Comparison of ENCODE assay signal across 19 cellular contexts in the genomic region with DNA sequence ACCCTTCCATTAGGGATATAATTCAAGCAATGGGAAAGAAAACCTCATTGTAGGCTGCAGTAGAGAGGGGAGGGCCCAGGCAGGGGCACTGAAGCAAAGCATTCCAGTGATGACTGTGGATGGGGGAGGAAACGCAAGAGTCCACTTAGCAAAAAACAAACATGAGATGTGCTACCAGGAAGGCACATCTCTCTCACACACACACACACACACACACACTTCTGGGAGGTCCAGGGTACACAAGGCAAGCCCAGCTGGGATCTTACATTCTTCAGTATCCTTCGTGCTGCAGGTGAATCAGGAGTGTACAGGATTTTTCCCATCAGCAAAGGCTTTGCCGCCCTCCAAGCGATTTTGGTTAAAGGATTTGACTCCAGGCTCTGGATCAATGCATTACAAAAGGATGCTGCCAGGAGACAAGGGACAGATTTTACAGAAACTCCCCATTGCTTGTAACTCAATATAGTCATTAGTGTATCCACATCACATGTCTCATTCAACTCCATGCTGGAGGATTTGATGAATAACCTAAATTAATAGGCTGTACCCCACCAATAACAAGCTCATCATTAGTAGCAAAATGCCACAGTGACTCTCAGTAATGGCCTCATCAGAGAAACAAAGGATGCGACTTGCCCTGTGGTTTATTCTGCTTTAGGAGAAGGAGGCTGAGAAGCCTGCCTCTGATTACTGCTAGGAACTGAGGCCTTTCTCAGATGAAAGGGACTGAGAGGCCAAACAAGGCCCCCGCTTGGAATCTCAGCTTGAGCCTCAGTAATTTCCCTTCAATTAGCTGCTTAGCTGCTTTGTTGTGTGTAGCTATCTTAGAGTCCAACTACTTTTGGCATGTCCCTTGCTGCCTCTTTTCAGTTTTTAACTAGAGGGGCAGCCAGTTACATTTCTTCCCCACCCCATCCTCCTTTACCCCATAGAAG. TPM values are rescaled to one million over a fixed set of nuclear protein-coding genes. Genes with fewer than 3 reads are reported as not detected.
DNase-seq lines count a peak whose midpoint lies in the region; ATAC-seq and TF ChIP-seq lines count a peak whose summit lies in the region.
"Had no signal": no experiment of that assay in that cellular context is flagged by ENCODE, and none has a peak within 500 bp of the region (broad histone marks: within the 10 kb centered on the region; RNA-seq: fewer than 3 reads in every experiment).

No MANE protein-coding gene starts in this region.

- BruUV-seq in Caco-2 (replicated peaks; lab: Mats Ljungman, UMichigan) = no TSS peak

- intact Hi-C loops in Caco-2 (cut with micrococcal nuclease; ENCODE audit: unreplicated experiment) = no loop called here

- H3K4me2 ChIP-seq in neural progenitor cell (peak overlapping the region; percentile 78), hepatocyte (no peak overlapping the region)

- H3K4me3 ChIP-seq in Caco-2 (ENCODE audit: low read depth, low read length) (no peak overlapping the region), choroid plexus epithelial cell (ENCODE audit: low read depth, low read length) (no peak overlapping the region), neural progenitor cell (peak overlapping the region; percentile 28), hepatocyte (no peak overlapping the region)
- H3K4me3 ChIP-seq: colonic mucosa, esophagus muscularis mucosa had no signal

- TF ChIP-seq CTCF in Caco-2 (IDR thresholded peaks at IDR 0.05; ENCODE audit: insufficient read depth in 1 of 2, low read depth in 1 of 2, low read length in 1 of 2, severe bottlenecking in 1 of 2, unreplicated experiment in 1 of 2) (no peak), choroid plexus epithelial cell (conservative IDR thresholded peaks at IDR 0.05; ENCODE audit: low read depth, low read length) (no peak), neural progenitor cell (IDR thresholded peaks at IDR 0.05) (no peak), hepatocyte (IDR thresholded peaks at IDR 0.05; ENCODE audit: poor library complexity) (no peak)

- H3K9me2 ChIP-seq in hepatocyte (replicated peaks; ENCODE audit: insufficient read depth) = no peaks in the 10 kb centered on the region

- peaks cover 37% of the 10 kb centered on the region for H3F3A ChIP-seq in neural progenitor cell (ENCODE audit: low read depth)

- H3K4me3 Mint-ChIP-seq in Caco-2 (ENCODE audit: unreplicated experiment) (no peak overlapping the region), neural progenitor cell (peak overlapping the region; percentile 9)
- H3K4me3 Mint-ChIP-seq: activated CD4-positive, alpha-beta T cell treated with anti-CD3 and anti-CD28 coated beads, Interleukin-2, amount 10 ng/mL, durations not matched to agents 7 days and 5 days; activated T-cell treated with anti-CD3 and anti-CD28 coated beads, Interleukin-2, amount 50 U/mL, for 4 hours; IgD-negative memory B cell; memory B cell had no signal

- no peaks in the 10 kb centered on the region for H3K79me2 ChIP-seq in neural progenitor cell (ENCODE audit: low read depth)
- no peaks in the 10 kb centered on the region for H3K79me2 ChIP-seq in hepatocyte

- ATAC-seq in HG03139 (IDR thresholded peaks at IDR 0.05; ENCODE audit: unreplicated experiment) = no peak
- ATAC-seq: activated T-cell treated with anti-CD3 and anti-CD28 coated beads, Interleukin-2, amount 50 U/mL, for 4 hours; Right ventricle myocardium inferior had no signal

- WGBS in hepatocyte (ENCODE audit: low lambda C conversion rate, missing lambda C conversion rate) = 75% methylated on average over 6 of the region's 6 CpGs

- H4K20me1 ChIP-seq in neural progenitor cell (ENCODE audit: low read depth) = no peaks in the 10 kb centered on the region
- no peaks in the 10 kb centered on the region for H4K20me1 ChIP-seq in hepatocyte (ENCODE audit: insufficient read depth, poor library complexity, severe bottlenecking)

- H3K36me3 Mint-ChIP-seq in Caco-2 (ENCODE audit: insufficient read depth, unreplicated experiment) = no peaks in the 10 kb centered on the region
- H3K36me3 Mint-ChIP-seq in neural progenitor cell = no peaks in the 10 kb centered on the region
- H3K36me3 Mint-ChIP-seq: IgD-negative memory B cell, memory B cell had no signal

- no peaks in the 10 kb centered on the region; the same call in 1 of the 2 replicates for H3K4me1 ChIP-seq in Caco-2
- H3K4me1 ChIP-seq in neural progenitor cell = peaks cover 54% of the 10 kb centered on the region
- no peaks in the 10 kb centered on the region for H3K4me1 ChIP-seq in hepatocyte (ENCODE audit: insufficient read depth)
- H3K4me1 ChIP-seq: colonic mucosa, esophagus muscularis mucosa had no signal

- POLR2A ChIA-PET in Caco-2 (lab: Charles Lee) = no interaction called here

- peaks cover 7% of the 10 kb centered on the region for H3K4me1 Mint-ChIP-seq in Caco-2 (ENCODE audit: low read depth, unreplicated experiment)
- peaks cover 25% of the 10 kb centered on the region for H3K4me1 Mint-ChIP-seq in neural progenitor cell
- H3K4me1 Mint-ChIP-seq: activated CD4-positive, alpha-beta T cell treated with anti-CD3 and anti-CD28 coated beads, Interleukin-2, amount 10 ng/mL, durations not matched to agents 7 days and 5 days; IgD-negative memory B cell; memory B cell had no signal

- H3K27ac Mint-ChIP-seq in Caco-2 (ENCODE audit: unreplicated experiment) (no peak overlapping the region), neural progenitor cell (peak overlapping the region; percentile 70)
- H3K27ac Mint-ChIP-seq: activated CD4-positive, alpha-beta T cell treated with anti-CD3 and anti-CD28 coated beads, Interleukin-2, amount 10 ng/mL, durations not matched to agents 7 days and 5 days; IgD-negative memory B cell; memory B cell had no signal

- H3K9me3 ChIP-seq in Caco-2 = no peaks in the 10 kb centered on the region
- H3K9me3 ChIP-seq in neural progenitor cell (ENCODE audit: low read depth) = no peaks in the 10 kb centered on the region
- H3K9me3 ChIP-seq in hepatocyte (ENCODE audit: low read depth) = no peaks in the 10 kb centered on the region
- H3K9me3 ChIP-seq: colonic mucosa, esophagus muscularis mucosa had no signal

- H3K9me3 Mint-ChIP-seq in Caco-2 (ENCODE audit: unreplicated experiment) = no peaks in the 10 kb centered on the region
- peaks cover 5% of the 10 kb centered on the region for H3K9me3 Mint-ChIP-seq in neural progenitor cell
- H3K9me3 Mint-ChIP-seq: activated CD4-positive, alpha-beta T cell treated with anti-CD3 and anti-CD28 coated beads, Interleukin-2, amount 10 ng/mL, durations not matched to agents 7 days and 5 days; activated T-cell treated with anti-CD3 and anti-CD28 coated beads, Interleukin-2, amount 50 U/mL, for 4 hours; IgD-negative memory B cell; memory B cell had no signal

- no peaks in the 10 kb centered on the region for H3K27me3 ChIP-seq in Caco-2 (replicated peaks; ENCODE audit: control insufficient read depth, insufficient read depth, low read length)
- peaks cover 33% of the 10 kb centered on the region for H3K27me3 ChIP-seq in neural progenitor cell
- no peaks in the 10 kb centered on the region for H3K27me3 ChIP-seq in hepatocyte
- H3K27me3 ChIP-seq: colonic mucosa, esophagus muscularis mucosa had no signal

- CTCF ChIA-PET in Caco-2 (lab: Charles Lee) = no interaction called here

- H3K27ac ChIP-seq in neural progenitor cell (peak overlapping the region; percentile 93), hepatocyte (no peak overlapping the region)
- H3K27ac ChIP-seq: colonic mucosa, esophagus muscularis mucosa had no signal

- DNase-seq in Caco-2 = peak; percentile 23 to 45
- DNase-seq in HK-2 (ENCODE audit: unreplicated experiment) = peak; percentile 60
- peak; percentile 68 for DNase-seq in choroid plexus epithelial cell (ENCODE audit: low read depth)
- peak; percentile 88 for DNase-seq in neural progenitor cell (ENCODE audit: low spot score)
- no peak for DNase-seq in hepatocyte (ENCODE audit: low spot score)
- no peak for DNase-seq in germinal center (ENCODE audit: low spot score)
- no peak for DNase-seq in stimulated activated CD4-positive, alpha-beta T cell treated with anti-CD3 and anti-CD28 coated beads, Interleukin-2, amount 100 ng/mL, for 48 hours
- DNase-seq: activated CD4-positive, alpha-beta T cell treated with anti-CD3 and anti-CD28 coated beads, Interleukin-2, amount 10 ng/mL, durations not matched to agents 7 days and 5 days; activated T-cell treated with anti-CD3 and anti-CD28 coated beads, Interleukin-2, amount 50 U/mL, for 4 hours; colonic mucosa; NCI-H774; nucleus accumbens; substantia nigra; T-helper 9 cell had no signal

- H3K9ac ChIP-seq in neural progenitor cell = no peak overlapping the region

- no peaks in the 10 kb centered on the region for H3K36me3 ChIP-seq in Caco-2 (ENCODE audit: control insufficient read depth, insufficient read depth, low read length)
- H3K36me3 ChIP-seq in neural progenitor cell = no peaks in the 10 kb centered on the region
- H3K36me3 ChIP-seq in hepatocyte (replicated peaks; ENCODE audit: insufficient read depth, low read depth) = no peaks in the 10 kb centered on the region
- H3K36me3 ChIP-seq: colonic mucosa, esophagus muscularis mucosa had no signal

- no peaks in the 10 kb centered on the region for H3K27me3 Mint-ChIP-seq in Caco-2 (ENCODE audit: insufficient read depth, unreplicated experiment)
- H3K27me3 Mint-ChIP-seq in neural progenitor cell (ENCODE audit: insufficient read depth, low read depth) = peaks cover 7% of the 10 kb centered on the region

- H2AFZ ChIP-seq in neural progenitor cell (replicated peaks) (no peak overlapping the region), hepatocyte (no peak overlapping the region)

RNA-seq across cellular contexts. Expression of gene ABCA4, which starts 41.6 kb away (rescaled TPM):
- 1.0 and 1.8 TPM in 2 replicates for total RNA-seq in Caco-2 (2022)
- total RNA-seq in neural progenitor cell (ENCODE audit: low replicate concordance) = 0.87 and 1.2 TPM in 2 replicates
- total RNA-seq in hepatocyte = 0.53 and 1.0 TPM in 2 replicates
- polyA plus RNA-seq in hepatocyte = 1.4 and 2.1 TPM in 2 replicates
- total RNA-seq: activated CD4-positive, alpha-beta T cell treated with anti-CD3 and anti-CD28 coated beads, Interleukin-2, amount 10 ng/mL, durations not matched to agents 7 days and 5 days; activated T-cell treated with anti-CD3 and anti-CD28 coated beads, Interleukin-2, amount 50 U/mL, for 4 hours had no signal
- polyA plus RNA-seq: IgD-negative memory B cell had no signal

Comparison
In these comparisons a context has a peak if more than half of its experiments do, and no peak if none do; other contexts are left out.
1. DNase-seq: peak in Caco-2 (2 of 2), HK-2 (single experiment), choroid plexus epithelial cell (single experiment) and neural progenitor cell (single experiment); none in hepatocyte (single experiment), germinal center (single experiment) and stimulated activated CD4-positive, alpha-beta T cell treated with anti-CD3 and anti-CD28 coated beads, Interleukin-2, amount 100 ng/mL, for 48 hours (0 of 2).